20 cellular contexts compared by ENCODE assay signal in genomic region chr1:17877316-17877715, GRCh38.
DNase-seq lines count a peak whose midpoint lies in the region; ATAC-seq, FAIRE-seq and TF ChIP-seq lines count a peak whose summit lies in the region.
"Had no signal": no experiment of that assay in that cellular context is flagged by ENCODE, and none has a peak within 500 bp of the region (broad histone marks: within the 10 kb centered on the region; RNA-seq: fewer than 3 reads in every experiment).

No MANE protein-coding gene starts in this region.

- H3K36me3 ChIP-seq in K562 (ENCODE audit: control insufficient read depth, insufficient read depth, low read length) (no peaks in the 10 kb centered on the region), mesenchymal stem cell (ENCODE audit: control insufficient read depth in 1 of 2, insufficient read depth in 2 of 2, low read depth in 1 of 2, low read length in 2 of 2) (no peaks in the 10 kb centered on the region)
- H3K36me3 ChIP-seq: Peyer's patch, SJCRH30 had no signal

- H3K4me1 ChIP-seq in right cardiac atrium (ENCODE audit: control insufficient read depth, insufficient read depth, low read length) (no peaks in the 10 kb centered on the region), K562 (replicated peaks in 1 of 2; ENCODE audit: control insufficient read depth in 2 of 2, insufficient read depth in 2 of 2, low read length in 2 of 2) (no peaks in the 10 kb centered on the region), mesenchymal stem cell (ENCODE audit: control insufficient read depth, insufficient read depth, low read depth, low read length) (peaks cover 4% of the 10 kb centered on the region)
- H3K4me1 ChIP-seq: Peyer's patch, SJCRH30 had no signal

- H3K9ac ChIP-seq in K562 (ENCODE audit: insufficient read depth in 1 of 2, low read depth in 2 of 2, low read length in 2 of 2) (no peak overlapping the region), mesenchymal stem cell (ENCODE audit: low read length) (no peak overlapping the region)

- H3K9me3 ChIP-seq in right cardiac atrium (ENCODE audit: control insufficient read depth, low read length) (no peaks in the 10 kb centered on the region), K562 (replicated peaks; ENCODE audit: control insufficient read depth, insufficient read depth, low read depth, low read length) (no peaks in the 10 kb centered on the region), mesenchymal stem cell (ENCODE audit: control insufficient read depth, low read length) (no peaks in the 10 kb centered on the region)
- H3K9me3 ChIP-seq: Peyer's patch, SJCRH30 had no signal

- no peak for TF ChIP-seq CTCF in K562 (IDR thresholded peaks at IDR 0.05 in 2 of 3, conservative IDR thresholded peaks at IDR 0.05 in 1 of 3; ENCODE audit: insufficient read depth in 2 of 3, low read depth in 1 of 3, low read length in 3 of 3)
- TF ChIP-seq CTCF in endothelial cell (IDR thresholded peaks at IDR 0.05; ENCODE audit: unreplicated experiment), result no peak
- no peak for TF ChIP-seq CTCF in GM10248 (IDR thresholded peaks at IDR 0.05; ENCODE audit: control extremely low read depth, extremely low read depth, low read depth, missing control alignments)

- no peak for TF ChIP-seq POLR2A in K562 (conservative IDR thresholded peaks at IDR 0.05)

- H3K79me1 ChIP-seq in mesenchymal stem cell (replicated peaks; ENCODE audit: low read length, poor library complexity, severe bottlenecking), result no peaks in the 10 kb centered on the region

- no peaks in the 10 kb centered on the region for H4K20me1 ChIP-seq in K562 (replicated peaks; ENCODE audit: control insufficient read depth, insufficient read depth, low read length)

- H3K27ac ChIP-seq in right cardiac atrium (ENCODE audit: low read length) (no peak overlapping the region), K562 (ENCODE audit: extremely low read depth, low read depth, low read length) (no peak overlapping the region), mesenchymal stem cell (ENCODE audit: low read length, poor library complexity, severe bottlenecking) (no peak overlapping the region)
- H3K27ac ChIP-seq: Peyer's patch, SJCRH30 had no signal

- no peaks in the 10 kb centered on the region for H3K79me2 ChIP-seq in K562 (ENCODE audit: control insufficient read depth, insufficient read depth, low read length)

- H2AK5ac ChIP-seq in mesenchymal stem cell (ENCODE audit: low read length, severe bottlenecking), result no peak overlapping the region

- H2BK12ac ChIP-seq in mesenchymal stem cell (ENCODE audit: low read length in 2 of 2), result peak overlapping the region; percentile 10 to 20

- no peak overlapping the region for H3K14ac ChIP-seq in mesenchymal stem cell (ENCODE audit: low read length in 2 of 2)

- POLR2A ChIA-PET in K562 (lab: Yijun Ruan, JAX) (interaction anchor here (0.5 to 0.6 kb wide), 2 partner anchors 8 to 21 kb away, joined by 3 read pairs; no protein-coding TSS in a partner anchor), GM10248 (lab: Yijun Ruan, JAX) (no interaction called here)

- in situ Hi-C loops in K562 (cut with MboI), result no loop called here

- H3K27ac Mint-ChIP-seq in endothelial cell (ENCODE audit: unreplicated experiment), result no peak overlapping the region
- H3K27ac Mint-ChIP-seq: CD8-positive, alpha-beta T cell had no signal

- H3K36me3 Mint-ChIP-seq in endothelial cell (ENCODE audit: low read depth, unreplicated experiment), result no peaks in the 10 kb centered on the region
- H3K36me3 Mint-ChIP-seq: CD8-positive, alpha-beta T cell had no signal

- H2BK120ac ChIP-seq in mesenchymal stem cell (ENCODE audit: low read depth, low read length), result no peak overlapping the region

- no peak overlapping the region for H2BK5ac ChIP-seq in mesenchymal stem cell (ENCODE audit: low read depth, low read length, poor library complexity, severe bottlenecking)

- ATAC-seq in right cardiac atrium (no peak), K562 (no peak)
- ATAC-seq: CD8-positive, alpha-beta T cell; HCT116 had no signal

- DNase-seq in cardiac septum (ENCODE audit: low spot score), result peak; percentile 51
- DNase-seq in right cardiac atrium, result no peak
- no peak for DNase-seq in K562 (ENCODE audit: extremely low read depth in 1 of 4, low spot score in 3 of 4)
- DNase-seq in mesenchymal stem cell, result no peak
- DNase-seq in endothelial cell (ENCODE audit: low spot score), result no peak
- no peak for DNase-seq in AML-193 (lab: John Stamatoyannopoulos, UW)
- DNase-seq in GM10248 (ENCODE audit: extremely low spot score), result no peak
- DNase-seq: C1 segment of cervical spinal cord; CD8-positive, alpha-beta T cell; MV-4-11; NCI-H187; NCI-H446; NCI-H526; SJCRH30 had no signal

- H4K8ac ChIP-seq in mesenchymal stem cell (ENCODE audit: low read length), result no peak overlapping the region

- TF ChIP-seq RAD21 in K562 (CRISPR knock-in tag; conservative IDR thresholded peaks at IDR 0.05 in 1 of 2, IDR thresholded peaks at IDR 0.05 in 1 of 2), result no peak

- intact Hi-C loops in cardiac septum (cut with DNase I) (no loop called here), right cardiac atrium (cut with DNase I) (no loop called here), K562 (cut with micrococcal nuclease) (no loop called here)

- 85% methylated on average over 8 of the region's 8 CpGs for WGBS in right cardiac atrium
- whole genome bisulfite sequencing in K562 (ENCODE audit: insufficient coverage, low coverage, missing lambda C conversion rate), result 0% methylated on average over 8 of the region's 8 CpGs
- WGBS in mesenchymal stem cell, result 88% methylated on average over 8 of the region's 8 CpGs

- H3K9me3 Mint-ChIP-seq in endothelial cell (ENCODE audit: unreplicated experiment), result no peaks in the 10 kb centered on the region
- H3K9me3 Mint-ChIP-seq: CD8-positive, alpha-beta T cell had no signal

- no peak overlapping the region for H4K91ac ChIP-seq in mesenchymal stem cell (ENCODE audit: low read length)

- H2BK15ac ChIP-seq in mesenchymal stem cell (ENCODE audit: low read depth, poor library complexity, severe bottlenecking), result no peak overlapping the region

- no peak for FAIRE-seq in K562 (lab: Jason Lieb, UNC)
- FAIRE-seq: G401.6, GM18507, H1, HTR-8/SVneo had no signal

- H3K4ac ChIP-seq in mesenchymal stem cell (ENCODE audit: low read depth in 1 of 2, low read length in 2 of 2), result peak overlapping the region; percentile 7 to 26

- no peak overlapping the region for H3K4me3 ChIP-seq in right cardiac atrium (ENCODE audit: low read length)
- no peak overlapping the region for H3K4me3 ChIP-seq in K562
- no peak overlapping the region for H3K4me3 ChIP-seq in mesenchymal stem cell (ENCODE audit: insufficient read depth in 1 of 2, low read depth in 1 of 2, low read length in 2 of 2)
- H3K4me3 ChIP-seq: Peyer's patch, SJCRH30 had no signal

- H3K18ac ChIP-seq in mesenchymal stem cell (ENCODE audit: low read depth in 1 of 2, low read length in 2 of 2), result no peak overlapping the region

- CTCF ChIA-PET in K562 (lab: Yijun Ruan, JAX; ENCODE audit: low intra/inter-chr PET ratio), result no interaction called here
- CTCF ChIA-PET in GM10248 (lab: Yijun Ruan, JAX), result no interaction called here

- no peak overlapping the region for H3K4me2 ChIP-seq in K562 (ENCODE audit: insufficient read depth, low read length)
- H3K4me2 ChIP-seq in mesenchymal stem cell (ENCODE audit: low read length, poor library complexity, severe bottlenecking), result no peak overlapping the region

- no peak overlapping the region for H2AFZ ChIP-seq in K562 (ENCODE audit: low read depth, low read length)
- H2AFZ ChIP-seq in mesenchymal stem cell (ENCODE audit: low read depth, low read length), result no peak overlapping the region

- no TSS peak for BruUV-seq in K562 (replicated peaks; lab: Mats Ljungman, UMichigan)

- no peaks in the 10 kb centered on the region for H3K4me1 Mint-ChIP-seq in endothelial cell (ENCODE audit: unreplicated experiment)

- peaks cover 1% of the 10 kb centered on the region for H3K27me3 Mint-ChIP-seq in endothelial cell (ENCODE audit: unreplicated experiment)

- no peaks in the 10 kb centered on the region for H3K9me1 ChIP-seq in K562 (ENCODE audit: control insufficient read depth, insufficient read depth, low read length)

- no peak overlapping the region for H3K23ac ChIP-seq in mesenchymal stem cell (ENCODE audit: low read length in 2 of 2)

- H3K27me3 ChIP-seq in right cardiac atrium (ENCODE audit: control insufficient read depth, insufficient read depth) (no peaks in the 10 kb centered on the region), K562 (ENCODE audit: control insufficient read depth in 2 of 2, insufficient read depth in 2 of 2, low read length in 2 of 2) (peaks cover 0 to 12% of the 10 kb centered on the region in 2 experiments; a peak in 2 of 5 replicates), mesenchymal stem cell (ENCODE audit: control insufficient read depth in 1 of 2, insufficient read depth in 1 of 2, low read length in 2 of 2) (no peaks in the 10 kb centered on the region)
- H3K27me3 ChIP-seq: Peyer's patch had no signal

- H3K4me3 Mint-ChIP-seq in endothelial cell (ENCODE audit: unreplicated experiment), result no peak overlapping the region
- H3K4me3 Mint-ChIP-seq: CD8-positive, alpha-beta T cell had no signal

- no peak for TF ChIP-seq EP300 in K562 (IDR thresholded peaks at IDR 0.05; ENCODE audit: low read length)

TF ChIP-seq in K562, 482 proteins besides CTCF, POLR2A, EP300 and RAD21:
- TF ChIP-seq ZFP36 (IDR thresholded peaks at IDR 0.05; ENCODE audit: low read depth, low read length, partially characterized antibody) (peak; percentile 27), MXI1 (IDR thresholded peaks at IDR 0.05; ENCODE audit: low read depth, low read length) (no peak)
